Comparison of ENCODE assay signal across 7 cellular contexts in the genomic region with DNA sequence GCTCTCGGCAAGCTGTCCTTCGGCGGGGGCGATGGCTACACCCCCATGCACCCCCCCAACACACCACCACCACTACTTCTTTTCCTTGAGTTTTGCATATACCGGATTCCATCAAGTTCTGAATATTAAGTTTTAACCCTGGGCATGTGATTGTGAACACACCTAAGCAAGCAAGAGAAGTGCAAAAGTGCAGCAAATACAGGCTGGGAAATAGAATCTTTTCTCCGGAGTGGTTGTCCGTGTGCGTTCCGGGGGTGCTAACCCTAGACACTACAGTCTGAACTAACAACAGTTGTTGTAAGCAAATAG. TPM values are rescaled to one million over a fixed set of nuclear protein-coding genes. Genes with fewer than 3 reads are reported as not detected.
A peak's percentile ranks its signal among the peaks of the same experiment; 100 is the strongest.
DNase-seq lines count a peak whose midpoint lies in the region; ATAC-seq and TF ChIP-seq lines count a peak whose summit lies in the region.

No MANE protein-coding gene starts in this region.

- H3K79me2 ChIP-seq in hepatocyte = peaks cover 29% of the 10 kb centered on the region

- H3K27me3 Mint-ChIP-seq in activated B cell treated with CpG ODN at 0.5 μM for 24 hours = peaks cover 32% of the 10 kb centered on the region

- H3K27me3 ChIP-seq in hepatocyte (no peaks in the 10 kb centered on the region), skeletal muscle tissue (ENCODE audit: control insufficient read depth in 3 of 3, insufficient read depth in 3 of 3, low read length in 3 of 3) (no peaks in the 10 kb centered on the region)

- intact Hi-C loops in activated B cell treated with CpG ODN at 0.5 μM for 24 hours (cut with micrococcal nuclease) = loop anchor here (5.0 kb wide), 1 partner anchor 344 kb away; no protein-coding TSS in a partner anchor

- peaks cover 9% of the 10 kb centered on the region for H3K4me1 Mint-ChIP-seq in activated B cell treated with CpG ODN at 0.5 μM for 24 hours

- peak overlapping the region; percentile 76 to 85 (median 83) for H3K9ac ChIP-seq in skeletal muscle tissue (ENCODE audit: low read depth in 1 of 3, low read length in 3 of 3)

- peaks cover 11% of the 10 kb centered on the region for H3K4me1 ChIP-seq in hepatocyte (ENCODE audit: insufficient read depth)
- H3K4me1 ChIP-seq in skeletal muscle tissue (ENCODE audit: control insufficient read depth in 3 of 3, insufficient read depth in 3 of 3, low read length in 3 of 3) = peaks cover 4 to 33% (median 12%) of the 10 kb centered on the region in 3 donors

- peak overlapping the region; percentile 51 for H2AFZ ChIP-seq in hepatocyte

- H3K4me3 ChIP-seq in hepatocyte (peak overlapping the region; percentile 25), skeletal muscle tissue (ENCODE audit: low read length in 3 of 3) (peak overlapping the region; percentile 77 to 89 (median 80))

- POLR2A ChIA-PET in HEK293T (lab: Yijun Ruan, JAX) (interaction anchor here (1.2 to 5.9 kb wide), 10 partner anchors 9 to 171 kb away, joined by 3 to 39 read pairs (median 4); no protein-coding TSS in a partner anchor), activated B cell treated with CpG ODN at 0.5 μM for 24 hours (lab: Charles Lee) (no interaction called here)

- H3K27ac Mint-ChIP-seq in activated B cell treated with CpG ODN at 0.5 μM for 24 hours = no peak overlapping the region

- no peaks in the 10 kb centered on the region for H3K9me3 Mint-ChIP-seq in activated B cell treated with CpG ODN at 0.5 μM for 24 hours

- H3K9me3 ChIP-seq in hepatocyte (ENCODE audit: low read depth) = no peaks in the 10 kb centered on the region
- H3K9me3 ChIP-seq in skeletal muscle tissue (ENCODE audit: control insufficient read depth in 3 of 3, low read length in 3 of 3) = no peaks in the 10 kb centered on the region

- ATAC-seq in activated B cell treated with CpG ODN at 0.5 μM for 24 hours (ENCODE audit: low read depth) (no peak), HG03039 (IDR thresholded peaks at IDR 0.05; ENCODE audit: unreplicated experiment) (no peak), HG03342 (IDR thresholded peaks at IDR 0.05; ENCODE audit: unreplicated experiment) (no peak)

- H3K4me3 Mint-ChIP-seq in activated B cell treated with CpG ODN at 0.5 μM for 24 hours = peak overlapping the region; percentile 17

- CTCF ChIA-PET in HEK293T (lab: Yijun Ruan, JAX) (interaction anchor here (1.0 to 1.1 kb wide), 2 partner anchors 9 to 10 kb away, joined by 3 to 6 read pairs; no protein-coding TSS in a partner anchor), activated B cell treated with CpG ODN at 0.5 μM for 24 hours (lab: Charles Lee) (no interaction called here)

- WGBS in hepatocyte (ENCODE audit: low lambda C conversion rate, missing lambda C conversion rate) = 6% methylated on average over 9 of the region's 9 CpGs

- H3K9me2 ChIP-seq in hepatocyte (replicated peaks; ENCODE audit: insufficient read depth) = no peaks in the 10 kb centered on the region

- H3K36me3 Mint-ChIP-seq in activated B cell treated with CpG ODN at 0.5 μM for 24 hours (ENCODE audit: low read depth) = no peaks in the 10 kb centered on the region

- DNase-seq in HEK293T (ENCODE audit: extremely low spot score) = no peak
- no peak for DNase-seq in activated B cell treated with CpG ODN at 0.5 μM for 24 hours
- no peak for DNase-seq in hepatocyte (ENCODE audit: low spot score)
- no peak for DNase-seq in NCI-H1930 (lab: John Stamatoyannopoulos, UW)

- H4K20me1 ChIP-seq in hepatocyte (ENCODE audit: insufficient read depth, poor library complexity, severe bottlenecking) = no peaks in the 10 kb centered on the region

- H3K36me3 ChIP-seq in hepatocyte (replicated peaks; ENCODE audit: insufficient read depth, low read depth) (no peaks in the 10 kb centered on the region), skeletal muscle tissue (ENCODE audit: control insufficient read depth in 3 of 3, insufficient read depth in 3 of 3, low read length in 3 of 3) (no peaks in the 10 kb centered on the region)

- peak overlapping the region; percentile 75 for H3K4me2 ChIP-seq in hepatocyte

- peak overlapping the region; percentile 66 for H3K27ac ChIP-seq in hepatocyte
- peak overlapping the region; percentile 69 for H3K27ac ChIP-seq in skeletal muscle tissue (ENCODE audit: low read depth, low read length)

- no peak for TF ChIP-seq CTCF in activated B cell treated with CpG ODN at 0.5 μM for 24 hours (IDR thresholded peaks at IDR 0.05)
- TF ChIP-seq CTCF in hepatocyte (IDR thresholded peaks at IDR 0.05; ENCODE audit: poor library complexity) = no peak

TF ChIP-seq in HEK293T, 16 proteins besides CTCF, POLR2A, EP300 and RAD21:
- TF ChIP-seq LEF1 (IDR thresholded peaks at IDR 0.05; ENCODE audit: borderline replicate concordance) (no peak), L3MBTL2 (conservative IDR thresholded peaks at IDR 0.05) (0 out of 2 replicates have a peak, but pooled peaks have one; percentile 16), SUZ12 (IDR thresholded peaks at IDR 0.05) (no peak), TARDBP (IDR thresholded peaks at IDR 0.05) (no peak)

RNA-seq across cellular contexts. Expression of gene PRSS23, which starts 0.6 kb away (rescaled TPM):
- total RNA-seq in activated B cell treated with CpG ODN at 0.5 μM for 24 hours (not detected in 2 replicates), hepatocyte (46.0 and 61.7 TPM in 2 replicates), skeletal muscle tissue (18.3 TPM)
- 44.9 and 53.7 TPM in 2 replicates for polyA plus RNA-seq in hepatocyte

Comparison
In these comparisons a context has a peak if more than half of its experiments do, and no peak if none do; other contexts are left out.
1. RNA of gene PRSS23, which starts 0.6 kb away (total RNA-seq): 46.0 to 61.7 TPM in hepatocyte and 18.3 TPM in skeletal muscle tissue (single experiment); not detected in activated B cell treated with CpG ODN at 0.5 μM for 24 hours; every median in the first group is over 10 times any median in the second.